Comparison of ENCODE assay signal across 14 cellular contexts in genomic region chr18:70420151-70420898, GRCh38.
A peak's percentile ranks its signal among the peaks of the same experiment; 100 is the strongest.
DNase-seq lines count a peak whose midpoint lies in the region; ATAC-seq and TF ChIP-seq lines count a peak whose summit lies in the region.
"Had no signal": no experiment of that assay in that cellular context is flagged by ENCODE, and none has a peak within 500 bp of the region (broad histone marks: within the 10 kb centered on the region; RNA-seq: fewer than 3 reads in every experiment).

No MANE protein-coding gene starts in this region.

- H3K4me3 Mint-ChIP-seq in activated CD8-positive, alpha-beta T cell treated with anti-CD3 and anti-CD28 coated beads, Interleukin-2, amount 10 ng/mL, durations not matched to agents 7 days and 5 days: no peak overlapping the region
- H3K4me3 Mint-ChIP-seq in endothelial cell (ENCODE audit: unreplicated experiment): no peak overlapping the region
- H3K4me3 Mint-ChIP-seq: B cell; nephron; stimulated activated memory B cell treated with anti-CD40 and anti-IgM and Interleukin-4, amounts not matched to agents 10 μg/mL and 1 μg/mL and 100 μg/mL, for 72 hours had no signal

- H3K27ac Mint-ChIP-seq in activated CD8-positive, alpha-beta T cell treated with anti-CD3 and anti-CD28 coated beads, Interleukin-2, amount 10 ng/mL, durations not matched to agents 7 days and 5 days: no peak overlapping the region
- H3K27ac Mint-ChIP-seq in endothelial cell (ENCODE audit: unreplicated experiment): no peak overlapping the region
- H3K27ac Mint-ChIP-seq: B cell; stimulated activated memory B cell treated with anti-CD40 and anti-IgM and Interleukin-4, amounts not matched to agents 10 μg/mL and 1 μg/mL and 100 μg/mL, for 72 hours had no signal

- no peak overlapping the region for H3K4me3 ChIP-seq in WERI-Rb-1 (ENCODE audit: low read depth, low read length)
- H3K4me3 ChIP-seq in fibroblast of villous mesenchyme (ENCODE audit: low read depth, low read length): peak overlapping the region; percentile 29
- no peak overlapping the region for H3K4me3 ChIP-seq in lower lobe of right lung

- peaks cover 4% of the 10 kb centered on the region for H3K4me1 Mint-ChIP-seq in activated CD8-positive, alpha-beta T cell treated with anti-CD3 and anti-CD28 coated beads, Interleukin-2, amount 10 ng/mL, durations not matched to agents 7 days and 5 days (ENCODE audit: low read depth)
- peaks cover 14% of the 10 kb centered on the region for H3K4me1 Mint-ChIP-seq in endothelial cell (ENCODE audit: unreplicated experiment)
- H3K4me1 Mint-ChIP-seq: B cell had no signal

- intact Hi-C loops in lower lobe of right lung (cut with DNase I): no loop called here

- H3K27me3 Mint-ChIP-seq in activated CD8-positive, alpha-beta T cell treated with anti-CD3 and anti-CD28 coated beads, Interleukin-2, amount 10 ng/mL, durations not matched to agents 7 days and 5 days (ENCODE audit: low read depth): peaks cover 6% of the 10 kb centered on the region
- H3K27me3 Mint-ChIP-seq in endothelial cell (ENCODE audit: unreplicated experiment): peaks cover 2% of the 10 kb centered on the region

- POLR2A ChIA-PET in activated CD8-positive, alpha-beta T cell treated with anti-CD3 and anti-CD28 coated beads, Interleukin-2, amount 10 ng/mL, durations not matched to agents 7 days and 5 days (lab: Charles Lee): no interaction called here

- peaks cover 40% of the 10 kb centered on the region for H3K4me1 ChIP-seq in lower lobe of right lung

- H3K36me3 ChIP-seq in WERI-Rb-1: no peaks in the 10 kb centered on the region
- H3K36me3 ChIP-seq in lower lobe of right lung: no peaks in the 10 kb centered on the region

- H3K9me3 ChIP-seq in WERI-Rb-1 (ENCODE audit: severe bottlenecking): no peaks in the 10 kb centered on the region
- H3K9me3 ChIP-seq in lower lobe of right lung: no peaks in the 10 kb centered on the region

- no peaks in the 10 kb centered on the region for H3K36me3 Mint-ChIP-seq in activated CD8-positive, alpha-beta T cell treated with anti-CD3 and anti-CD28 coated beads, Interleukin-2, amount 10 ng/mL, durations not matched to agents 7 days and 5 days (ENCODE audit: low read depth)
- no peaks in the 10 kb centered on the region for H3K36me3 Mint-ChIP-seq in endothelial cell (ENCODE audit: low read depth, unreplicated experiment)
- H3K36me3 Mint-ChIP-seq: stimulated activated memory B cell treated with anti-CD40 and anti-IgM and Interleukin-4, amounts not matched to agents 10 μg/mL and 1 μg/mL and 100 μg/mL, for 72 hours had no signal

- no peaks in the 10 kb centered on the region for H3K27me3 ChIP-seq in WERI-Rb-1 (ENCODE audit: insufficient read depth, low read depth, severe bottlenecking)
- H3K27me3 ChIP-seq in lower lobe of right lung (ENCODE audit: low read depth): no peaks in the 10 kb centered on the region

- peak overlapping the region; percentile 74 for H3K27ac ChIP-seq in WERI-Rb-1
- H3K27ac ChIP-seq in lower lobe of right lung: no peak overlapping the region

- H3K9me3 Mint-ChIP-seq in activated CD8-positive, alpha-beta T cell treated with anti-CD3 and anti-CD28 coated beads, Interleukin-2, amount 10 ng/mL, durations not matched to agents 7 days and 5 days (ENCODE audit: insufficient read depth): no peaks in the 10 kb centered on the region
- no peaks in the 10 kb centered on the region for H3K9me3 Mint-ChIP-seq in endothelial cell (ENCODE audit: unreplicated experiment)
- H3K9me3 Mint-ChIP-seq: nephron; stimulated activated memory B cell treated with anti-CD40 and anti-IgM and Interleukin-4, amounts not matched to agents 10 μg/mL and 1 μg/mL and 100 μg/mL, for 72 hours had no signal

- TF ChIP-seq CTCF in WERI-Rb-1 (IDR thresholded peaks at IDR 0.05; ENCODE audit: low read depth, low read length) (no peak), fibroblast of villous mesenchyme (IDR thresholded peaks at IDR 0.05; ENCODE audit: insufficient read depth, low read depth, low read length) (no peak), lower lobe of right lung (IDR thresholded peaks at IDR 0.05) (no peak), endothelial cell (IDR thresholded peaks at IDR 0.05; ENCODE audit: unreplicated experiment) (no peak)

- peak; percentile 47 for DNase-seq in AG08395 (ENCODE audit: low spot score)
- peak; percentile 76 for DNase-seq in LHCN-M2 (ENCODE audit: low read depth)
- no peak for DNase-seq in WERI-Rb-1
- DNase-seq in fibroblast of villous mesenchyme (ENCODE audit: low read depth): peak; percentile 99
- no peak for DNase-seq in NCI-H1048 (lab: John Stamatoyannopoulos, UW)
- no peak for DNase-seq in lower lobe of right lung
- DNase-seq in activated CD8-positive, alpha-beta T cell treated with anti-CD3 and anti-CD28 coated beads, Interleukin-2, amount 10 ng/mL, durations not matched to agents 7 days and 5 days: no peak
- DNase-seq in endothelial cell (ENCODE audit: low spot score): no peak
- DNase-seq: amniotic stem cell, MM.1S, NCI-H748 treated with DMSO at 0.1 percent for 48 hours had no signal

- no peak for ATAC-seq in lower lobe of right lung
- no peak for ATAC-seq in activated CD8-positive, alpha-beta T cell treated with anti-CD3 and anti-CD28 coated beads, Interleukin-2, amount 10 ng/mL, durations not matched to agents 7 days and 5 days
- ATAC-seq: stimulated activated memory B cell treated with anti-CD40 and anti-IgM and Interleukin-4, amounts not matched to agents 10 μg/mL and 1 μg/mL and 100 μg/mL, for 72 hours had no signal

- CTCF ChIA-PET in activated CD8-positive, alpha-beta T cell treated with anti-CD3 and anti-CD28 coated beads, Interleukin-2, amount 10 ng/mL, durations not matched to agents 7 days and 5 days (lab: Charles Lee): no interaction called here

Comparison
In these comparisons a context has a peak if more than half of its experiments do, and no peak if none do; other contexts are left out.
1. DNase-seq: peak in AG08395 (single experiment), LHCN-M2 (single experiment) and fibroblast of villous mesenchyme (single experiment); none in WERI-Rb-1 (single experiment), NCI-H1048 (single experiment), lower lobe of right lung (single experiment), activated CD8-positive, alpha-beta T cell treated with anti-CD3 and anti-CD28 coated beads, Interleukin-2, amount 10 ng/mL, durations not matched to agents 7 days and 5 days (single experiment) and endothelial cell (single experiment).